13 cellular contexts compared by ENCODE assay signal in genomic region chr15:78016860-78017259, GRCh38.
"Had no signal": no experiment of that assay in that cellular context is flagged by ENCODE, and none has a peak within 500 bp of the region (broad histone marks: within the 10 kb centered on the region; RNA-seq: fewer than 3 reads in every experiment).

No MANE protein-coding gene starts in this region.

- H3K27me3 ChIP-seq: heart right ventricle, upper lobe of right lung had no signal

- H3K4me3 Mint-ChIP-seq: nephron had no signal

- H3K27ac ChIP-seq: heart right ventricle, upper lobe of right lung had no signal

- DNase-seq: activated CD4-positive, alpha-beta T cell treated with anti-CD3 and anti-CD28 coated beads for 4 hours; activated effector memory CD4-positive, alpha-beta T cell treated with Interleukin-2 at 50 U/mL for 16 hours; activated T-cell treated with anti-CD3 and anti-CD28 coated beads for 4 hours; caudate nucleus; effector CD8-positive, alpha-beta T cell; heart right ventricle; mesenchymal stem cell; stimulated activated CD4-positive, alpha-beta T cell treated with anti-CD3 and anti-CD28 coated beads, Interleukin-2, amount 100 ng/mL, for 48 hours; stimulated activated naive CD8-positive, alpha-beta T cell treated with anti-CD3 and anti-CD28 coated beads, Interleukin-15, Interleukin-2, amounts not matched to agents 100 U/mL and 50 U/mL, for 24 hours; T1000; upper lobe of right lung had no signal

- H3K27ac Mint-ChIP-seq: nephron had no signal

- H3K9me3 Mint-ChIP-seq: nephron had no signal

- H3K4me3 ChIP-seq: coronary artery, heart right ventricle, upper lobe of right lung had no signal

- H3K9me3 ChIP-seq: heart right ventricle, upper lobe of right lung had no signal

- ATAC-seq: stimulated activated naive CD8-positive, alpha-beta T cell treated with anti-CD3 and anti-CD28 coated beads, Interleukin-15, Interleukin-2, amounts not matched to agents 100 U/mL and 50 U/mL, for 24 hours; upper lobe of right lung had no signal
